Comparison of ENCODE assay signal across 1 cellular context in the genomic region with DNA sequence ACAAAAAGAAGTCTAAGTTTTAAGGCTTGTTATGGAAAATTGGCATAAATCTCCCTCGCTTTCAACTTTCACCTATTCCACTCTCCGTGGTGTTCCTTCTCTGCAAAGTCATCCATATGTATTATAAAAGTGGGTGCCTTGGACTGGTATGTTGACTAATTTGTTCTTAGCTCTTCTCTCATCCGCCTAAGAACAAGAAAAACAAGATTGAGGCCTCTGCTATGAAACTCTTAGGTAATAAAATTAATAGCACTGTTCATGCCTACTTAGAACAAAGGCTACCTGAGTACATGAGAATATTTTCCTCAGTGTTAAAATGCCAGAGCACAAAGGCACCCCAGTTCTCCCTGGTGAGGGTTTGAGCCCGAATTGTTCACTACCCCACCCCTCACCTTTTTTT.
TF ChIP-seq lines count a peak whose summit lies in the region.

No MANE protein-coding gene starts in this region.

TF ChIP-seq in HepG2, 621 proteins besides CTCF, POLR2A, EP300 and RAD21:
- TF ChIP-seq SNAPC2 (CRISPR knock-in tag; IDR thresholded peaks at IDR 0.05) (no peak), ZNF605 (CRISPR knock-in tag; IDR thresholded peaks at IDR 0.05) (no peak)
- TF ChIP-seq, protein P1, sequence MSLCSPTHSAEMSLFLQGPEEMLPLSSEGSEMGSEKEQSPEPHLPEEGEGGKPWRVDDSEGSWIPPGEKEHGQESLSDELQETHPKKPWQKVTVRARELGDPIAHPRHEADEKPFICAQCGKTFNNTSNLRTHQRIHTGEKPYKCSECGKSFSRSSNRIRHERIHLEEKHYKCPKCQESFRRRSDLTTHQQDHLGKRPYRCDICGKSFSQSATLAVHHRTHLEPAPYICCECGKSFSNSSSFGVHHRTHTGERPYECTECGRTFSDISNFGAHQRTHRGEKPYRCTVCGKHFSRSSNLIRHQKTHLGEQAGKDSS (CRISPR knock-in tag; IDR thresholded peaks at IDR 0.05; ENCODE audit: borderline replicate concordance, low read depth), result no peak
- TF ChIP-seq, protein P2, sequence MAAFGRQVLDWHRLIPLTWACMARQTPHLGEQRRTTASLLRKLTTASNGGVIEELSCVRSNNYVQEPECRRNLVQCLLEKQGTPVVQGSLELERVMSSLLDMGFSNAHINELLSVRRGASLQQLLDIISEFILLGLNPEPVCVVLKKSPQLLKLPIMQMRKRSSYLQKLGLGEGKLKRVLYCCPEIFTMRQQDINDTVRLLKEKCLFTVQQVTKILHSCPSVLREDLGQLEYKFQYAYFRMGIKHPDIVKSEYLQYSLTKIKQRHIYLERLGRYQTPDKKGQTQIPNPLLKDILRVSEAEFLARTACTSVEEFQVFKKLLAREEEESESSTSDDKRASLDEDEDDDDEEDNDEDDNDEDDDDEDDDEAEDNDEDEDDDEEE (CRISPR knock-in tag; IDR thresholded peaks at IDR 0.05), result no peak
